Comparison of ENCODE assay signal across 32 cellular contexts in genomic region chr5:145750194-145750593, GRCh38.
DNase-seq lines count a peak whose midpoint lies in the region; ATAC-seq and TF ChIP-seq lines count a peak whose summit lies in the region.
"Had no signal": no experiment of that assay in that cellular context is flagged by ENCODE, and none has a peak within 500 bp of the region (broad histone marks: within the 10 kb centered on the region; RNA-seq: fewer than 3 reads in every experiment).

No MANE protein-coding gene starts in this region.

- H3K27ac Mint-ChIP-seq in HFFc6: no peak overlapping the region
- H3K27ac Mint-ChIP-seq: activated CD8-positive, alpha-beta memory T cell treated with anti-CD3 and anti-CD28 coated beads, Interleukin-2, amount 10 ng/mL, durations not matched to agents 7 days and 5 days; activated naive CD8-positive, alpha-beta T cell treated with anti-CD3 and anti-CD28 coated beads, Interleukin-2, amount 10 ng/mL, durations not matched to agents 7 days and 5 days; CD4-positive, CD25-positive, alpha-beta regulatory T cell; naive thymus-derived CD8-positive, alpha-beta T cell; stimulated activated effector memory CD8-positive, alpha-beta T cell treated with anti-CD3 and anti-CD28 coated beads, Interleukin-12 subunit alpha, Interleukin-12 subunit beta, amount 100 ng/mL, for 72 hours; type B pancreatic cell had no signal

- DNase-seq in GM04503 (ENCODE audit: low read depth) (peak; percentile 14), choroid plexus epithelial cell (ENCODE audit: low read depth) (peak; percentile 9), left ventricle myocardium superior (no peak), stromal cell of bone marrow (ENCODE audit: low read depth) (peak; percentile 71), HFFc6 (no peak), NCI-H2029 (lab: John Stamatoyannopoulos, UW) (no peak)
- DNase-seq: activated CD4-positive, alpha-beta T cell treated with anti-CD3 and anti-CD28 coated beads, Interleukin-2, amount 50 U/mL, for 4 hours; activated CD8-positive, alpha-beta memory T cell treated with anti-CD3 and anti-CD28 coated beads, Interleukin-2, amount 10 ng/mL, durations not matched to agents 7 days and 5 days; activated gamma-delta T cell; activated naive CD8-positive, alpha-beta T cell treated with anti-CD3 and anti-CD28 coated beads, Interleukin-2, amount 10 ng/mL, durations not matched to agents 7 days and 5 days; activated T-cell treated with anti-CD3 and anti-CD28 coated beads, Interleukin-2, amount 50 U/mL, for 4 hours; CD4-positive, CD25-positive, alpha-beta regulatory T cell; dermis blood vessel endothelial cell; DND-41; esophagus squamous epithelium; GF-D8; kidney; lower lobe of right lung; naive thymus-derived CD8-positive, alpha-beta T cell; NCI-H1694; NCI-H510A; RPMI8226; substantia nigra; T-helper 1 cell had no signal

- H3K36me3 Mint-ChIP-seq in HFFc6 (ENCODE audit: low read depth): peaks cover 15% of the 10 kb centered on the region; the same call in 1 of the 2 replicates
- H3K36me3 Mint-ChIP-seq: activated CD8-positive, alpha-beta memory T cell treated with anti-CD3 and anti-CD28 coated beads, Interleukin-2, amount 10 ng/mL, durations not matched to agents 7 days and 5 days; activated naive CD8-positive, alpha-beta T cell treated with anti-CD3 and anti-CD28 coated beads, Interleukin-2, amount 10 ng/mL, durations not matched to agents 7 days and 5 days; CD4-positive, CD25-positive, alpha-beta regulatory T cell; naive thymus-derived CD8-positive, alpha-beta T cell; stimulated activated effector memory CD8-positive, alpha-beta T cell treated with anti-CD3 and anti-CD28 coated beads, Interleukin-12 subunit alpha, Interleukin-12 subunit beta, amount 100 ng/mL, for 72 hours had no signal

- no peak overlapping the region for H3K4me3 Mint-ChIP-seq in HFFc6
- H3K4me3 Mint-ChIP-seq: activated CD8-positive, alpha-beta memory T cell treated with anti-CD3 and anti-CD28 coated beads, Interleukin-2, amount 10 ng/mL, durations not matched to agents 7 days and 5 days; activated naive CD8-positive, alpha-beta T cell treated with anti-CD3 and anti-CD28 coated beads, Interleukin-2, amount 10 ng/mL, durations not matched to agents 7 days and 5 days; activated T-cell treated with anti-CD3 and anti-CD28 coated beads, Interleukin-2, amount 50 U/mL, for 4 hours; CD4-positive, CD25-positive, alpha-beta regulatory T cell; central memory CD8-positive, alpha-beta T cell; naive thymus-derived CD8-positive, alpha-beta T cell; stimulated activated effector memory CD8-positive, alpha-beta T cell treated with anti-CD3 and anti-CD28 coated beads, Interleukin-12 subunit alpha, Interleukin-12 subunit beta, amount 100 ng/mL, for 72 hours; type B pancreatic cell had no signal

- no peaks in the 10 kb centered on the region; the same call in 1 of the 2 replicates for H3K27me3 Mint-ChIP-seq in HFFc6 (ENCODE audit: insufficient read depth)
- H3K27me3 Mint-ChIP-seq: activated CD8-positive, alpha-beta memory T cell treated with anti-CD3 and anti-CD28 coated beads, Interleukin-2, amount 10 ng/mL, durations not matched to agents 7 days and 5 days; activated naive CD8-positive, alpha-beta T cell treated with anti-CD3 and anti-CD28 coated beads, Interleukin-2, amount 10 ng/mL, durations not matched to agents 7 days and 5 days; CD4-positive, CD25-positive, alpha-beta regulatory T cell; central memory CD8-positive, alpha-beta T cell; naive thymus-derived CD8-positive, alpha-beta T cell; type B pancreatic cell had no signal

- H3K9me3 Mint-ChIP-seq in HFFc6: peaks cover 14% of the 10 kb centered on the region
- H3K9me3 Mint-ChIP-seq: central memory CD8-positive, alpha-beta T cell had no signal

- ATAC-seq in left ventricle myocardium superior: peak; percentile 83
- ATAC-seq in GM18517 (IDR thresholded peaks at IDR 0.05; ENCODE audit: unreplicated experiment): no peak
- ATAC-seq: activated CD4-positive, CD25-positive, alpha-beta regulatory T cell treated with anti-CD3 and anti-CD28 coated beads, Interleukin-2, amount 50 U/mL, for 24 hours; activated CD8-positive, alpha-beta memory T cell treated with anti-CD3 and anti-CD28 coated beads, Interleukin-2, amount 10 ng/mL, durations not matched to agents 7 days and 5 days; activated T-cell treated with anti-CD3 and anti-CD28 coated beads, Interleukin-2, amount 50 U/mL, for 4 hours; HCT116; HepG2; lower lobe of right lung; naive thymus-derived CD8-positive, alpha-beta T cell; stimulated activated effector memory CD8-positive, alpha-beta T cell treated with anti-CD3 and anti-CD28 coated beads, Interleukin-12 subunit alpha, Interleukin-12 subunit beta, amount 100 ng/mL, for 72 hours had no signal

- intact Hi-C loops in left ventricle myocardium superior (cut with micrococcal nuclease): no loop called here

- peaks cover 23% of the 10 kb centered on the region for H3K4me1 Mint-ChIP-seq in HFFc6 (ENCODE audit: low read depth)
- H3K4me1 Mint-ChIP-seq: activated naive CD8-positive, alpha-beta T cell treated with anti-CD3 and anti-CD28 coated beads, Interleukin-2, amount 10 ng/mL, durations not matched to agents 7 days and 5 days; central memory CD8-positive, alpha-beta T cell; naive thymus-derived CD8-positive, alpha-beta T cell had no signal

- H3K4me3 ChIP-seq in choroid plexus epithelial cell (ENCODE audit: low read depth, low read length): no peak overlapping the region
- H3K4me3 ChIP-seq: esophagus squamous epithelium, lower lobe of right lung, prostate gland had no signal

- TF ChIP-seq CTCF in choroid plexus epithelial cell (conservative IDR thresholded peaks at IDR 0.05; ENCODE audit: low read depth, low read length) (no peak), HFFc6 (IDR thresholded peaks at IDR 0.05) (no peak)

Comparison
In these comparisons a context has a peak if more than half of its experiments do, and no peak if none do; other contexts are left out.
1. DNase-seq: peak in GM04503 (single experiment), choroid plexus epithelial cell (single experiment) and stromal cell of bone marrow (single experiment); none in left ventricle myocardium superior (single experiment), HFFc6 (single experiment) and NCI-H2029 (single experiment).